In genomic region chr6:32952817-32953739, GRCh38 we compare ENCODE assay signal across 8 cellular contexts. TPM values are rescaled to one million over a fixed set of nuclear protein-coding genes. Genes with fewer than 3 reads are reported as not detected.
DNase-seq lines count a peak whose midpoint lies in the region; FAIRE-seq and TF ChIP-seq lines count a peak whose summit lies in the region.

TSS of gene HLA-DMA (minus strand) at chr6:32953097. CDS start at chr6:32953036, 61 bp downstream.

- DNase-seq in GM12865 (ENCODE audit: low read depth) = peak; percentile 97
- peak; percentile 71 for DNase-seq in H54 (ENCODE audit: insufficient read length, low spot score)
- peak; percentile 87 to 90 for DNase-seq in Kasumi-1 (lab: John Stamatoyannopoulos, UW)
- peak; percentile 93 for DNase-seq in astrocyte of the spinal cord (ENCODE audit: low read depth, low spot score)
- DNase-seq in hepatocyte (ENCODE audit: low spot score) = peak; percentile 90
- peak; percentile 90 for DNase-seq in retinal pigment epithelial cell (ENCODE audit: low read depth)
- no peak for DNase-seq in NCI-H2107 (lab: John Stamatoyannopoulos, UW)

- no peaks in the 10 kb centered on the region for H3K9me3 ChIP-seq in hepatocyte (ENCODE audit: low read depth)

- 49% methylated on average over 10 of the region's 10 CpGs for WGBS in hepatocyte (ENCODE audit: low lambda C conversion rate, missing lambda C conversion rate)

- in situ Hi-C loops in astrocyte of the spinal cord (cut with HindIII; ENCODE audit: low sequenced_read_pairs) = no loop called here

- intact Hi-C loops in T-helper 2 cell treated with Interferon-gamma antibody and Interleukin-4, amounts not matched to agents 100 ng/mL and 5 ng/mL, for 36 hours (cut with micrococcal nuclease) = loop anchor here (1.0 to 2.0 kb wide), 5 partner anchors 12 to 58 kb away; partner anchors contain the start of gene HLA-DMB

- TF ChIP-seq CTCF in GM12865 (IDR thresholded peaks at IDR 0.05; ENCODE audit: insufficient read depth, low read depth, low read length, missing control alignments) (peak; percentile 81), astrocyte of the spinal cord (IDR thresholded peaks at IDR 0.05; ENCODE audit: low read depth, low read length) (peak; percentile 92), hepatocyte (IDR thresholded peaks at IDR 0.05; ENCODE audit: poor library complexity) (peak; percentile 83), retinal pigment epithelial cell (conservative IDR thresholded peaks at IDR 0.05; ENCODE audit: low read depth, low read length) (peak; percentile 95)

- FAIRE-seq in H54 (lab: Jason Lieb, UNC) = peak; percentile 95

- no peaks in the 10 kb centered on the region for H3K79me2 ChIP-seq in hepatocyte

- H4K20me1 ChIP-seq in hepatocyte (ENCODE audit: insufficient read depth, poor library complexity, severe bottlenecking) = no peaks in the 10 kb centered on the region

- peak within 1 kb of the TSS; percentile 35 for H3K4me2 ChIP-seq in hepatocyte

- H3K4me1 ChIP-seq in hepatocyte (ENCODE audit: insufficient read depth) = no peaks in the 10 kb centered on the region

- no peaks in the 10 kb centered on the region for H3K36me3 ChIP-seq in hepatocyte (replicated peaks; ENCODE audit: insufficient read depth, low read depth)

- H3K4me3 ChIP-seq in GM12865 (ENCODE audit: low read depth, low read length) = peak within 1 kb of the TSS; percentile 62
- H3K4me3 ChIP-seq in astrocyte of the spinal cord (ENCODE audit: low read depth, low read length) = no peak within 1 kb of the TSS
- H3K4me3 ChIP-seq in hepatocyte = no peak within 1 kb of the TSS
- no peak within 1 kb of the TSS for H3K4me3 ChIP-seq in retinal pigment epithelial cell (ENCODE audit: low read length)

- no peak within 1 kb of the TSS for H3K27ac ChIP-seq in hepatocyte

- no peak within 1 kb of the TSS for H2AFZ ChIP-seq in hepatocyte

- H3K27me3 ChIP-seq in hepatocyte = no peaks in the 10 kb centered on the region

- no peaks in the 10 kb centered on the region for H3K9me2 ChIP-seq in hepatocyte (replicated peaks; ENCODE audit: insufficient read depth)

- TF ChIP-seq POLR2A in H54 (IDR thresholded peaks at IDR 0.05; ENCODE audit: low read depth, low read length) = no peak

RNA-seq across cellular contexts. Expression of gene HLA-DMA, which starts in this region (rescaled TPM):
- total RNA-seq in T-helper 2 cell treated with Interferon-gamma antibody and Interleukin-4, amounts not matched to agents 100 ng/mL and 5 ng/mL, for 36 hours = 32.7 and 35.6 TPM in 2 replicates
- total RNA-seq in hepatocyte = 9.0 and 9.5 TPM in 2 replicates
- 4.7 and 9.2 TPM in 2 replicates for polyA plus RNA-seq in hepatocyte
